In genomic region chr15:68229386-68230156, GRCh38 we compare ENCODE assay signal across 8 cellular contexts. TPM values are rescaled to one million over a fixed set of nuclear protein-coding genes. Genes with fewer than 3 reads are reported as not detected.
DNase-seq lines count a peak whose midpoint lies in the region; ATAC-seq and TF ChIP-seq lines count a peak whose summit lies in the region.

Gene CLN6 (minus strand): TSS chr15:68229728. CDS start chr15:68229584, 144 bp downstream.

- TF ChIP-seq CTCF in PC-9 (conservative IDR thresholded peaks at IDR 0.05), result no peak

- in situ Hi-C loops in Caki2 (cut with HindIII; ENCODE audit: low pct_unique_long_range_greater_than_20kb, low sequenced_read_pairs), result no loop called here

- peak; percentile 68 for ATAC-seq in GM21423 (IDR thresholded peaks at IDR 0.05; ENCODE audit: unreplicated experiment)

- H3K4me3 ChIP-seq in HUES6 (ENCODE audit: low read depth, low read length) (peak within 1 kb of the TSS; percentile 88), PC-9 (peak within 1 kb of the TSS; percentile 90), mucosa of stomach (ENCODE audit: low read length) (peak within 1 kb of the TSS; percentile 77)

- H4K20me1 ChIP-seq in PC-9 (ENCODE audit: insufficient read depth), result no peaks in the 10 kb centered on the region

- intact Hi-C loops in PC-9 (cut with micrococcal nuclease; ENCODE audit: unreplicated experiment), result loop anchor here (2.0 kb wide), 1 partner anchor 49 kb away; no protein-coding TSS in a partner anchor

- CTCF ChIA-PET in PC-9 (lab: Charles Lee), result interaction anchor here (0.6 kb wide), 1 partner anchor 67 kb away, joined by 3 read pairs; no protein-coding TSS in a partner anchor

- peak within 1 kb of the TSS; percentile 92 for H3K9ac ChIP-seq in HUES6 (ENCODE audit: low read length)
- peak within 1 kb of the TSS; percentile 74 for H3K9ac ChIP-seq in mucosa of stomach (ENCODE audit: low read length)

- H3K27me3 ChIP-seq in HUES6 (ENCODE audit: control insufficient read depth, insufficient read depth, low read length) (0 out of 2 replicates have a peak, but pooled peaks cover 5% of the 10 kb centered on the region), PC-9 (ENCODE audit: insufficient read depth, low read depth) (no peaks in the 10 kb centered on the region), mucosa of stomach (ENCODE audit: control insufficient read depth, insufficient read depth, low read length) (no peaks in the 10 kb centered on the region)

- H3K9me3 ChIP-seq in HUES6 (ENCODE audit: control insufficient read depth, insufficient read depth, low read depth, low read length), result peaks cover 6% of the 10 kb centered on the region; the same call in 1 of the 2 replicates
- H3K9me3 ChIP-seq in PC-9 (ENCODE audit: insufficient read depth, low read depth), result no peaks in the 10 kb centered on the region
- H3K9me3 ChIP-seq in mucosa of stomach (ENCODE audit: control insufficient read depth, low read length), result no peaks in the 10 kb centered on the region

- POLR2A ChIA-PET in PC-9 (lab: Charles Lee; ENCODE audit: unreplicated experiment), result no interaction called here

- H3K79me2 ChIP-seq in PC-9 (ENCODE audit: low read depth), result peaks cover 43% of the 10 kb centered on the region

- H3K36me3 ChIP-seq in HUES6 (ENCODE audit: control insufficient read depth, insufficient read depth, low read length) (peaks cover 3% of the 10 kb centered on the region; the same call in 1 of the 2 replicates), PC-9 (ENCODE audit: low read depth) (no peaks in the 10 kb centered on the region), mucosa of stomach (ENCODE audit: control insufficient read depth, insufficient read depth, low read length) (no peaks in the 10 kb centered on the region)

- no peaks in the 10 kb centered on the region for H3K9me2 ChIP-seq in PC-9 (ENCODE audit: insufficient read depth)

- no TSS peak for BruUV-seq in PC-9 (replicated peaks; lab: Mats Ljungman, UMichigan)

- DNase-seq in Caki2 (ENCODE audit: low read depth), result peak; percentile 84
- peak; percentile 41 to 79 for DNase-seq in PC-9
- DNase-seq in activated T-cell treated with anti-CD3 and anti-CD28 coated beads, Interleukin-2, amount 50 U/mL, for 1 hour, result peak; percentile 89
- DNase-seq in erythroblast (lab: John Stamatoyannopoulos, UW), result peak; percentile 88 to 91
- DNase-seq in stimulated activated CD8-positive, alpha-beta memory T cell treated with anti-CD3 and anti-CD28 coated beads, Interleukin-4, amount 100 ng/mL, for 48 hours, result peak; percentile 84

- H3K4me1 ChIP-seq in HUES6 (ENCODE audit: control insufficient read depth, insufficient read depth, low read length) (peaks cover 25% of the 10 kb centered on the region), PC-9 (replicated peaks; ENCODE audit: insufficient read depth) (peaks cover 15% of the 10 kb centered on the region; the same call in 1 of the 2 replicates), mucosa of stomach (ENCODE audit: control insufficient read depth, insufficient read depth, low read length) (peaks cover 27% of the 10 kb centered on the region)

- peak within 1 kb of the TSS; percentile 72 for H3K27ac ChIP-seq in HUES6 (ENCODE audit: low read depth, low read length)
- no peak within 1 kb of the TSS for H3K27ac ChIP-seq in PC-9

- H3F3A ChIP-seq in PC-9 (ENCODE audit: insufficient read depth, low read depth), result peaks cover 3% of the 10 kb centered on the region; the same call in 1 of the 2 replicates

- TF ChIP-seq POLR2A in erythroblast (IDR thresholded peaks at IDR 0.05; ENCODE audit: low read length), result peak; percentile 58

- peak within 1 kb of the TSS; percentile 92 for H2AFZ ChIP-seq in PC-9

- H3K4me2 ChIP-seq in PC-9, result peak within 1 kb of the TSS; percentile 93

RNA-seq across cellular contexts. Expression of gene CLN6, which starts in this region (rescaled TPM):
- 15.9 and 16.8 TPM in 2 replicates for total RNA-seq in Caki2 (2014; rRNA removed; shearing (Covaris generic); ENCODE audit: low replicate concordance)
- total RNA-seq in PC-9 (2021), result 38.5 and 48.7 TPM in 2 replicates
